In genomic region chr1:100265931-100266830, GRCh38 we compare ENCODE assay signal across 8 cellular contexts. TPM values are rescaled to one million over a fixed set of nuclear protein-coding genes. Genes with fewer than 3 reads are reported as not detected.
DNase-seq lines count a peak whose midpoint lies in the region; ATAC-seq and TF ChIP-seq lines count a peak whose summit lies in the region.

Gene RTCA (plus strand): TSS chr1:100266216. CDS start chr1:100266376, 160 bp downstream.

- H3K9me3 ChIP-seq in Peyer's patch (no peaks in the 10 kb centered on the region), esophagus muscularis mucosa (no peaks in the 10 kb centered on the region)

- DNase-seq in DMS53 (lab: John Stamatoyannopoulos, UW), result peak; percentile 99
- peak; percentile 96 to 99 (median 97) for DNase-seq in Peyer's patch
- DNase-seq in activated T-cell treated with anti-CD3 and anti-CD28 coated beads, Interleukin-2, amount 50 U/mL, for 72 hours, result peak; percentile 94
- peak; percentile 98 for DNase-seq in esophagus muscularis mucosa (ENCODE audit: extremely low spot score)
- DNase-seq in myocyte (ENCODE audit: low read depth), result peak; percentile 96
- DNase-seq in stimulated activated CD8-positive, alpha-beta memory T cell treated with anti-CD3 and anti-CD28 coated beads, Interleukin-7, amount 100 ng/mL, for 48 hours (ENCODE audit: extremely low read depth in 1 of 2, low read depth in 1 of 2), result peak; percentile 88 to 94

- H3K4me3 Mint-ChIP-seq in activated T-cell treated with anti-CD3 and anti-CD28 coated beads, Interleukin-2, amount 50 U/mL, for 72 hours, result peak within 1 kb of the TSS; percentile 99 to 100

- ATAC-seq in GM21737 (IDR thresholded peaks at IDR 0.05; ENCODE audit: unreplicated experiment), result peak; percentile 99
- peak; percentile 94 to 95 for ATAC-seq in activated T-cell treated with anti-CD3 and anti-CD28 coated beads, Interleukin-2, amount 50 U/mL, for 72 hours (replicated peaks in 1 of 2)

- no peak for TF ChIP-seq CTCF in KMS-11 (conservative IDR thresholded peaks at IDR 0.05; ENCODE audit: low read depth, low read length)
- TF ChIP-seq CTCF in Peyer's patch (IDR thresholded peaks at IDR 0.05), result no peak
- TF ChIP-seq CTCF in esophagus muscularis mucosa (IDR thresholded peaks at IDR 0.05), result peak in 1 of 3 experiments; percentile 9

- no peaks in the 10 kb centered on the region for H4K20me1 ChIP-seq in KMS-11 (ENCODE audit: insufficient read depth)

- peak within 1 kb of the TSS; percentile 89 for H2AFZ ChIP-seq in KMS-11 (ENCODE audit: low read depth)

- no peak for TF ChIP-seq EP300 in esophagus muscularis mucosa (IDR thresholded peaks at IDR 0.05)

- peak within 1 kb of the TSS; percentile 99 for H3K27ac Mint-ChIP-seq in activated T-cell treated with anti-CD3 and anti-CD28 coated beads, Interleukin-2, amount 50 U/mL, for 72 hours

- H3K4me3 ChIP-seq in KMS-11 (IDR thresholded peaks at IDR 0.05; ENCODE audit: insufficient read depth, low read depth, low read length), result peak within 1 kb of the TSS; percentile 34
- H3K4me3 ChIP-seq in Peyer's patch, result peak within 1 kb of the TSS; percentile 64 to 92 (median 86)
- H3K4me3 ChIP-seq in esophagus muscularis mucosa, result peak within 1 kb of the TSS; percentile 81 to 93 (median 85)

- intact Hi-C loops in esophagus muscularis mucosa (cut with DNase I), result loop anchor here (5.0 to 10.0 kb wide), 2 partner anchors 86 to 619 kb away; partner anchors contain the start of gene CDC14A

- H3K27me3 ChIP-seq in KMS-11 (ENCODE audit: insufficient read depth, low read depth) (no peaks in the 10 kb centered on the region), Peyer's patch (no peaks in the 10 kb centered on the region), esophagus muscularis mucosa (no peaks in the 10 kb centered on the region)

- H3K27ac ChIP-seq in KMS-11 (peak within 1 kb of the TSS; percentile 77), Peyer's patch (peak within 1 kb of the TSS; percentile 82 to 92 (median 87)), esophagus muscularis mucosa (replicated peaks in 1 of 4) (peak within 1 kb of the TSS; percentile 79 to 91 (median 82))

- H3K9ac ChIP-seq in KMS-11, result peak within 1 kb of the TSS; percentile 82

- H3K27me3 Mint-ChIP-seq in activated T-cell treated with anti-CD3 and anti-CD28 coated beads, Interleukin-2, amount 50 U/mL, for 72 hours (ENCODE audit: low read depth), result no peaks in the 10 kb centered on the region

- peaks cover 51% of the 10 kb centered on the region for H3K4me1 Mint-ChIP-seq in activated T-cell treated with anti-CD3 and anti-CD28 coated beads, Interleukin-2, amount 50 U/mL, for 72 hours (ENCODE audit: low read depth)

- peak within 1 kb of the TSS; percentile 71 for H3K4me2 ChIP-seq in KMS-11

- WGBS in esophagus muscularis mucosa, result under 1% methylated on average over 42 of the region's 56 CpGs

- H3K9me3 Mint-ChIP-seq in activated T-cell treated with anti-CD3 and anti-CD28 coated beads, Interleukin-2, amount 50 U/mL, for 72 hours, result peaks cover 1 to 2% of the 10 kb centered on the region in 2 donors

- H3K79me2 ChIP-seq in KMS-11 (ENCODE audit: insufficient read depth, low read depth), result peaks cover 20% of the 10 kb centered on the region; the same call in 1 of the 2 replicates

- H3K36me3 ChIP-seq in KMS-11 (ENCODE audit: insufficient read depth) (no peaks in the 10 kb centered on the region), Peyer's patch (peaks cover 0 to 31% (median 0%) of the 10 kb centered on the region in 3 donors), esophagus muscularis mucosa (peaks cover 13 to 38% (median 34%) of the 10 kb centered on the region in 4 donors)

- H3K4me1 ChIP-seq in KMS-11 (ENCODE audit: low read depth, poor library complexity, severe bottlenecking) (peaks cover 17% of the 10 kb centered on the region), Peyer's patch (peaks cover 0 to 29% (median 8%) of the 10 kb centered on the region in 4 donors), esophagus muscularis mucosa (peaks cover 11 to 44% (median 37%) of the 10 kb centered on the region in 4 donors)

- peaks cover 10 to 32% of the 10 kb centered on the region in 2 donors for H3K36me3 Mint-ChIP-seq in activated T-cell treated with anti-CD3 and anti-CD28 coated beads, Interleukin-2, amount 50 U/mL, for 72 hours (ENCODE audit: insufficient read depth in 2 of 2)

- TF ChIP-seq POLR2A in Peyer's patch (IDR thresholded peaks at IDR 0.05), result peak; percentile 51 to 83
- no peak for TF ChIP-seq POLR2A in esophagus muscularis mucosa (IDR thresholded peaks at IDR 0.05; ENCODE audit: low read depth)

RNA-seq across cellular contexts. Expression of gene RTCA, which starts in this region (rescaled TPM):
- total RNA-seq in Peyer's patch (10 to 100 TPM; 31.5 to 71.8 (median 46.7) TPM), esophagus muscularis mucosa (10 to 100 TPM; 18.7 to 22.0 (median 21.4) TPM), myocyte (25.0 and 28.9 TPM in 2 replicates)
- total RNA-seq in activated T-cell treated with anti-CD3 and anti-CD28 coated beads, Interleukin-2, amount 50 U/mL, for 72 hours, result 10 to 100 TPM; 81.6 to 81.9 TPM
- 28.4 TPM for polyA plus RNA-seq in myocyte (2012)

Comparison
In these comparisons a context has a peak if more than half of its experiments do, and no peak if none do; other contexts are left out.
1. Peak in every context shown above with its lines: DNase-seq, ATAC-seq, H3K4me3 ChIP-seq and H3K27ac ChIP-seq.
2. H3K4me3 ChIP-seq: peak in every context shown above with its lines; median percentile 86 in Peyer's patch; 85 in esophagus muscularis mucosa; 34 in KMS-11.